30 cellular contexts compared by ENCODE assay signal in the genomic region with DNA sequence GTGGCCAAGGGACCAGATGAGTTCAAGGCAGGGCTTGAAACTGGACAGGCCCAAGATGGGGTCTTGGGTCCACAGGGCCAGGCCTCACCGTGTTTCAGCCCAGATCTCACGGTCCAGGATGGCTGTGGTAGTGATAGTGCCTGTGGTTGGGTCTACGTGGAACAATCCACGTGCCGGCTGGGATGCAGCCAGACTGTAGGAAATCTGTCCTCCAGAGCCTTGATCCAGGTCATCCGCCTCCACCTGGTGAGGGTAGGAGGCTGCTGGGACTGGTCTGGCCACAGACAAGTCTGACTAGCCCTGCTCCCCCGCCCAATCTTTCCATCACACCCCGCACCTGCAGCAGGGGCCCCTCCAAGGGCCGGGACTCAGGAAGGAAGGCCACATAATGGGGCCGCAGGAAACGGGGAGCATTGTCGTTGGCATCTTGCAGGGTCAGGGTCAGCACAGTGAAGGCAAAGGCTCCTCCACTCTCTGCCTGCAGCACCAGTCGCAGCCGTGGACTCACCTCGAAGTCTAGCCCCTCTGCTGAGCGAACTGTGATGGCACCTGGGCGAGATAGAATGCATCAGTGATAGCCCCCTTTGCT.
"Had no signal": no experiment of that assay in that cellular context is flagged by ENCODE, and none has a peak within 500 bp of the region (broad histone marks: within the 10 kb centered on the region; RNA-seq: fewer than 3 reads in every experiment).

No MANE protein-coding gene starts in this region.

- H3K36me3 ChIP-seq: adrenal gland had no signal

- H3K27me3 ChIP-seq: adrenal gland, body of pancreas, dorsolateral prefrontal cortex had no signal

- H3K4me3 ChIP-seq: adrenal gland, body of pancreas, coronary artery, dorsolateral prefrontal cortex had no signal

- H3K9me3 ChIP-seq: adrenal gland, body of pancreas had no signal

- H3K4me1 ChIP-seq: adrenal gland had no signal

- H3K9me3 Mint-ChIP-seq: activated B cell treated with CpG ODN at 0.5 μM for 24 hours; activated CD8-positive, alpha-beta T cell treated with anti-CD3 and anti-CD28 coated beads for 36 hours; activated naive CD8-positive, alpha-beta T cell treated with anti-CD3 and anti-CD28 coated beads for 36 hours; activated naive CD8-positive, alpha-beta T cell treated with anti-CD3 and anti-CD28 coated beads, Interleukin-2, amount 50 U/mL, for 24 hours; activated T-cell treated with anti-CD3 and anti-CD28 coated beads, Interleukin-2, amount 50 U/mL, for 4 hours; activated T-helper 17 cell treated with anti-CD3 and anti-CD28 coated beads, Interleukin-2, amount 50 U/mL, for 72 hours; dendritic cell treated with granulocyte-macrophage colony-stimulating factor and Interleukin-4, amounts not matched to agents 40 ng/mL and 50 ng/mL, for 4 days; endodermal cell; T-helper 2 cell treated with Interferon-gamma antibody and Interleukin-4, amounts not matched to agents 5 μg/mL and 100 μg/mL, for 36 hours had no signal

- H3K36me3 Mint-ChIP-seq: activated naive CD8-positive, alpha-beta T cell treated with anti-CD3 and anti-CD28 coated beads for 36 hours had no signal

- H3K27ac Mint-ChIP-seq: activated CD8-positive, alpha-beta T cell treated with anti-CD3 and anti-CD28 coated beads for 36 hours; activated naive CD8-positive, alpha-beta T cell treated with anti-CD3 and anti-CD28 coated beads for 36 hours; activated naive CD8-positive, alpha-beta T cell treated with anti-CD3 and anti-CD28 coated beads, Interleukin-2, amount 50 U/mL, for 24 hours; activated T-helper 17 cell treated with anti-CD3 and anti-CD28 coated beads, Interleukin-2, amount 50 U/mL, for 72 hours; dendritic cell treated with granulocyte-macrophage colony-stimulating factor and Interleukin-4, amounts not matched to agents 40 ng/mL and 50 ng/mL, for 4 days; endodermal cell; T-helper 17 cell; T-helper 2 cell treated with Interferon-gamma antibody and Interleukin-4, amounts not matched to agents 5 μg/mL and 100 μg/mL, for 36 hours had no signal

- H3K4me3 Mint-ChIP-seq: activated B cell treated with CpG ODN at 0.5 μM for 24 hours; activated CD8-positive, alpha-beta T cell treated with anti-CD3 and anti-CD28 coated beads for 36 hours; activated naive CD8-positive, alpha-beta T cell treated with anti-CD3 and anti-CD28 coated beads for 36 hours; activated naive CD8-positive, alpha-beta T cell treated with anti-CD3 and anti-CD28 coated beads, Interleukin-2, amount 50 U/mL, for 24 hours; activated T-cell treated with anti-CD3 and anti-CD28 coated beads, Interleukin-2, amount 50 U/mL, for 4 hours; activated T-helper 17 cell treated with anti-CD3 and anti-CD28 coated beads, Interleukin-2, amount 50 U/mL, for 72 hours; dendritic cell treated with granulocyte-macrophage colony-stimulating factor and Interleukin-4, amounts not matched to agents 40 ng/mL and 50 ng/mL, for 4 days; endodermal cell; T-helper 17 cell; T-helper 2 cell treated with Interferon-gamma antibody and Interleukin-4, amounts not matched to agents 5 μg/mL and 100 μg/mL, for 36 hours had no signal

- H3K27me3 Mint-ChIP-seq: activated B cell treated with CpG ODN at 0.5 μM for 24 hours; activated CD8-positive, alpha-beta T cell treated with anti-CD3 and anti-CD28 coated beads for 36 hours; activated naive CD8-positive, alpha-beta T cell treated with anti-CD3 and anti-CD28 coated beads for 36 hours; activated naive CD8-positive, alpha-beta T cell treated with anti-CD3 and anti-CD28 coated beads, Interleukin-2, amount 50 U/mL, for 24 hours; activated T-helper 17 cell treated with anti-CD3 and anti-CD28 coated beads, Interleukin-2, amount 50 U/mL, for 72 hours; T-helper 17 cell had no signal

- H3K27ac ChIP-seq: adrenal gland, body of pancreas, coronary artery, dorsolateral prefrontal cortex, WERI-Rb-1 had no signal

- DNase-seq: activated CD4-positive, alpha-beta T cell treated with anti-CD3 and anti-CD28 coated beads for 48 hours; activated CD4-positive, alpha-beta T cell treated with anti-CD3 and anti-CD28 coated beads, Interleukin-2, amount 50 U/mL, for 1 hour; activated CD4-positive, alpha-beta T cell treated with anti-CD3 and anti-CD28 coated beads, Interleukin-2, amount 50 U/mL, for 48 hours; activated CD8-positive, alpha-beta memory T cell treated with anti-CD3 and anti-CD28 coated beads for 24 hours; activated CD8-positive, alpha-beta T cell treated with anti-CD3 and anti-CD28 coated beads for 36 hours; activated gamma-delta T cell; activated naive CD4-positive, alpha-beta T cell; activated naive CD4-positive, alpha-beta T cell treated with anti-CD3 and anti-CD28 coated beads, Interleukin-2, amount 50 U/mL, for 16 hours; activated naive CD8-positive, alpha-beta T cell treated with anti-CD3 and anti-CD28 coated beads for 36 hours; activated naive CD8-positive, alpha-beta T cell treated with anti-CD3 and anti-CD28 coated beads, Interleukin-2, amount 50 U/mL, for 24 hours; activated T-cell treated with anti-CD3 and anti-CD28 coated beads, Interleukin-2, amount 50 U/mL, for 4 hours; amygdala; central memory CD4-positive, alpha-beta T cell; dorsolateral prefrontal cortex; effector memory CD4-positive, alpha-beta T cell; endodermal cell; foreskin fibroblast; T-helper 1 cell; T-helper 17 cell; T1000; WERI-Rb-1 had no signal

- ATAC-seq: activated CD4-positive, CD25-positive, alpha-beta regulatory T cell treated with anti-CD3 and anti-CD28 coated beads, Interleukin-2, amount 50 U/mL, for 24 hours; activated CD8-positive, alpha-beta T cell treated with anti-CD3 and anti-CD28 coated beads for 36 hours; activated naive CD8-positive, alpha-beta T cell treated with anti-CD3 and anti-CD28 coated beads, Interleukin-2, amount 50 U/mL, for 24 hours; activated T-cell treated with anti-CD3 and anti-CD28 coated beads, Interleukin-2, amount 50 U/mL, for 4 hours; activated T-helper 17 cell treated with anti-CD3 and anti-CD28 coated beads, Interleukin-2, amount 50 U/mL, for 72 hours; body of pancreas; esophagus mucosa; T-helper 17 cell had no signal
